2 cellular contexts compared by ENCODE assay signal in genomic region chr4:83112239-83112638, GRCh38.
TF ChIP-seq lines count a peak whose summit lies in the region.

No MANE protein-coding gene starts in this region.

TF ChIP-seq in SK-N-SH, 30 proteins besides CTCF, POLR2A, EP300 and RAD21 (continued from another document):
- TF ChIP-seq, protein P1, sequence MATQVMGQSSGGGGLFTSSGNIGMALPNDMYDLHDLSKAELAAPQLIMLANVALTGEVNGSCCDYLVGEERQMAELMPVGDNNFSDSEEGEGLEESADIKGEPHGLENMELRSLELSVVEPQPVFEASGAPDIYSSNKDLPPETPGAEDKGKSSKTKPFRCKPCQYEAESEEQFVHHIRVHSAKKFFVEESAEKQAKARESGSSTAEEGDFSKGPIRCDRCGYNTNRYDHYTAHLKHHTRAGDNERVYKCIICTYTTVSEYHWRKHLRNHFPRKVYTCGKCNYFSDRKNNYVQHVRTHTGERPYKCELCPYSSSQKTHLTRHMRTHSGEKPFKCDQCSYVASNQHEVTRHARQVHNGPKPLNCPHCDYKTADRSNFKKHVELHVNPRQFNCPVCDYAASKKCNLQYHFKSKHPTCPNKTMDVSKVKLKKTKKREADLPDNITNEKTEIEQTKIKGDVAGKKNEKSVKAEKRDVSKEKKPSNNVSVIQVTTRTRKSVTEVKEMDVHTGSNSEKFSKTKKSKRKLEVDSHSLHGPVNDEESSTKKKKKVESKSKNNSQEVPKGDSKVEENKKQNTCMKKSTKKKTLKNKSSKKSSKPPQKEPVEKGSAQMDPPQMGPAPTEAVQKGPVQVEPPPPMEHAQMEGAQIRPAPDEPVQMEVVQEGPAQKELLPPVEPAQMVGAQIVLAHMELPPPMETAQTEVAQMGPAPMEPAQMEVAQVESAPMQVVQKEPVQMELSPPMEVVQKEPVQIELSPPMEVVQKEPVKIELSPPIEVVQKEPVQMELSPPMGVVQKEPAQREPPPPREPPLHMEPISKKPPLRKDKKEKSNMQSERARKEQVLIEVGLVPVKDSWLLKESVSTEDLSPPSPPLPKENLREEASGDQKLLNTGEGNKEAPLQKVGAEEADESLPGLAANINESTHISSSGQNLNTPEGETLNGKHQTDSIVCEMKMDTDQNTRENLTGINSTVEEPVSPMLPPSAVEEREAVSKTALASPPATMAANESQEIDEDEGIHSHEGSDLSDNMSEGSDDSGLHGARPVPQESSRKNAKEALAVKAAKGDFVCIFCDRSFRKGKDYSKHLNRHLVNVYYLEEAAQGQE (IDR thresholded peaks at IDR 0.05; ENCODE audit: low read depth, low read length): no peak
- TF ChIP-seq, protein P2, sequence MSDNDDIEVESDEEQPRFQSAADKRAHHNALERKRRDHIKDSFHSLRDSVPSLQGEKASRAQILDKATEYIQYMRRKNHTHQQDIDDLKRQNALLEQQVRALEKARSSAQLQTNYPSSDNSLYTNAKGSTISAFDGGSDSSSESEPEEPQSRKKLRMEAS (IDR thresholded peaks at IDR 0.05; ENCODE audit: low read depth): no peak
- TF ChIP-seq GABPA (IDR thresholded peaks at IDR 0.05; ENCODE audit: low read depth) (no peak), MEF2A (IDR thresholded peaks at IDR 0.05; ENCODE audit: borderline replicate concordance, low read depth) (no peak), FOXJ3 (CRISPR knock-in tag; IDR thresholded peaks at IDR 0.05) (no peak), SIN3A (IDR thresholded peaks at IDR 0.05; ENCODE audit: borderline replicate concordance, low read depth, low read length) (no peak), EZH2phosphoT487 (IDR thresholded peaks at IDR 0.05; ENCODE audit: borderline replicate concordance, low read depth) (no peak), POLR2AphosphoS5 (IDR thresholded peaks at IDR 0.05; ENCODE audit: low read depth, low read length) (no peak), YY1 (IDR thresholded peaks at IDR 0.05; ENCODE audit: low read depth) (no peak), RXRA (IDR thresholded peaks at IDR 0.05; ENCODE audit: borderline replicate concordance, low read depth) (no peak), FOSL2 (IDR thresholded peaks at IDR 0.05; ENCODE audit: borderline replicate concordance, low read depth) (no peak), TEAD4 (IDR thresholded peaks at IDR 0.05; ENCODE audit: borderline replicate concordance, insufficient read depth) (no peak), RFX5 (IDR thresholded peaks at IDR 0.05; ENCODE audit: low read length) (no peak), NRF1 (IDR thresholded peaks at IDR 0.05; ENCODE audit: low read depth, low read length) (no peak), NFIC (IDR thresholded peaks at IDR 0.05; ENCODE audit: borderline replicate concordance) (no peak), TAF1 (IDR thresholded peaks at IDR 0.05; ENCODE audit: borderline replicate concordance, low read depth, low read length) (no peak)
- TF ChIP-seq, protein P3, sequence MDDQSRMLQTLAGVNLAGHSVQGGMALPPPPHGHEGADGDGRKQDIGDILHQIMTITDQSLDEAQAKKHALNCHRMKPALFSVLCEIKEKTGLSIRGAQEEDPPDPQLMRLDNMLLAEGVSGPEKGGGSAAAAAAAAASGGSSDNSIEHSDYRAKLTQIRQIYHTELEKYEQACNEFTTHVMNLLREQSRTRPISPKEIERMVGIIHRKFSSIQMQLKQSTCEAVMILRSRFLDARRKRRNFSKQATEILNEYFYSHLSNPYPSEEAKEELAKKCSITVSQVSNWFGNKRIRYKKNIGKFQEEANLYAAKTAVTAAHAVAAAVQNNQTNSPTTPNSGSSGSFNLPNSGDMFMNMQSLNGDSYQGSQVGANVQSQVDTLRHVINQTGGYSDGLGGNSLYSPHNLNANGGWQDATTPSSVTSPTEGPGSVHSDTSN (IDR thresholded peaks at IDR 0.05): no peak
- TF ChIP-seq, protein P4, sequence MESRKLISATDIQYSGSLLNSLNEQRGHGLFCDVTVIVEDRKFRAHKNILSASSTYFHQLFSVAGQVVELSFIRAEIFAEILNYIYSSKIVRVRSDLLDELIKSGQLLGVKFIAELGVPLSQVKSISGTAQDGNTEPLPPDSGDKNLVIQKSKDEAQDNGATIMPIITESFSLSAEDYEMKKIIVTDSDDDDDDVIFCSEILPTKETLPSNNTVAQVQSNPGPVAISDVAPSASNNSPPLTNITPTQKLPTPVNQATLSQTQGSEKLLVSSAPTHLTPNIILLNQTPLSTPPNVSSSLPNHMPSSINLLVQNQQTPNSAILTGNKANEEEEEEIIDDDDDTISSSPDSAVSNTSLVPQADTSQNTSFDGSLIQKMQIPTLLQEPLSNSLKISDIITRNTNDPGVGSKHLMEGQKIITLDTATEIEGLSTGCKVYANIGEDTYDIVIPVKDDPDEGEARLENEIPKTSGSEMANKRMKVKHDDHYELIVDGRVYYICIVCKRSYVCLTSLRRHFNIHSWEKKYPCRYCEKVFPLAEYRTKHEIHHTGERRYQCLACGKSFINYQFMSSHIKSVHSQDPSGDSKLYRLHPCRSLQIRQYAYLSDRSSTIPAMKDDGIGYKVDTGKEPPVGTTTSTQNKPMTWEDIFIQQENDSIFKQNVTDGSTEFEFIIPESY (IDR thresholded peaks at IDR 0.05; ENCODE audit: borderline replicate concordance, low read depth): no peak
- TF ChIP-seq, protein P5, sequence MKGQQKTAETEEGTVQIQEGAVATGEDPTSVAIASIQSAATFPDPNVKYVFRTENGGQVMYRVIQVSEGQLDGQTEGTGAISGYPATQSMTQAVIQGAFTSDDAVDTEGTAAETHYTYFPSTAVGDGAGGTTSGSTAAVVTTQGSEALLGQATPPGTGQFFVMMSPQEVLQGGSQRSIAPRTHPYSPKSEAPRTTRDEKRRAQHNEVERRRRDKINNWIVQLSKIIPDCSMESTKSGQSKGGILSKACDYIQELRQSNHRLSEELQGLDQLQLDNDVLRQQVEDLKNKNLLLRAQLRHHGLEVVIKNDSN (IDR thresholded peaks at IDR 0.05; ENCODE audit: borderline replicate concordance, low read depth): no peak

TF ChIP-seq in SK-N-SH treated with all-trans-retinoic acid at 6 μM for 48 hours, 23 proteins besides CTCF, POLR2A, EP300 and RAD21 (continued from another document):
- TF ChIP-seq, protein P6, sequence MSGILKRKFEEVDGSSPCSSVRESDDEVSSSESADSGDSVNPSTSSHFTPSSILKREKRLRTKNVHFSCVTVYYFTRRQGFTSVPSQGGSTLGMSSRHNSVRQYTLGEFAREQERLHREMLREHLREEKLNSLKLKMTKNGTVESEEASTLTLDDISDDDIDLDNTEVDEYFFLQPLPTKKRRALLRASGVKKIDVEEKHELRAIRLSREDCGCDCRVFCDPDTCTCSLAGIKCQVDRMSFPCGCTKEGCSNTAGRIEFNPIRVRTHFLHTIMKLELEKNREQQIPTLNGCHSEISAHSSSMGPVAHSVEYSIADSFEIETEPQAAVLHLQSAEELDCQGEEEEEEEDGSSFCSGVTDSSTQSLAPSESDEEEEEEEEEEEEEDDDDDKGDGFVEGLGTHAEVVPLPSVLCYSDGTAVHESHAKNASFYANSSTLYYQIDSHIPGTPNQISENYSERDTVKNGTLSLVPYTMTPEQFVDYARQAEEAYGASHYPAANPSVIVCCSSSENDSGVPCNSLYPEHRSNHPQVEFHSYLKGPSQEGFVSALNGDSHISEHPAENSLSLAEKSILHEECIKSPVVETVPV (CRISPR knock-in tag; IDR thresholded peaks at IDR 0.05): no peak
- no peak for TF ChIP-seq ZNF565 (CRISPR knock-in tag; conservative IDR thresholded peaks at IDR 0.05; ENCODE audit: low read depth)
- TF ChIP-seq PATZ1 (CRISPR knock-in tag; IDR thresholded peaks at IDR 0.05; ENCODE audit: borderline replicate concordance): no peak
- TF ChIP-seq GLIS3 (CRISPR knock-in tag; IDR thresholded peaks at IDR 0.05): no peak
- no peak for TF ChIP-seq SNAI2 (CRISPR knock-in tag; IDR thresholded peaks at IDR 0.05)
- no peak for TF ChIP-seq BACH2 (CRISPR knock-in tag; IDR thresholded peaks at IDR 0.05; ENCODE audit: borderline replicate concordance)
- TF ChIP-seq ZNF70 (CRISPR knock-in tag; IDR thresholded peaks at IDR 0.05): no peak
- TF ChIP-seq ZNF8 (CRISPR knock-in tag; IDR thresholded peaks at IDR 0.05): no peak
- TF ChIP-seq PPARA (CRISPR knock-in tag; IDR thresholded peaks at IDR 0.05; ENCODE audit: borderline replicate concordance): no peak
